ENCODE assay signal across 11 cellular contexts in the genomic region with DNA sequence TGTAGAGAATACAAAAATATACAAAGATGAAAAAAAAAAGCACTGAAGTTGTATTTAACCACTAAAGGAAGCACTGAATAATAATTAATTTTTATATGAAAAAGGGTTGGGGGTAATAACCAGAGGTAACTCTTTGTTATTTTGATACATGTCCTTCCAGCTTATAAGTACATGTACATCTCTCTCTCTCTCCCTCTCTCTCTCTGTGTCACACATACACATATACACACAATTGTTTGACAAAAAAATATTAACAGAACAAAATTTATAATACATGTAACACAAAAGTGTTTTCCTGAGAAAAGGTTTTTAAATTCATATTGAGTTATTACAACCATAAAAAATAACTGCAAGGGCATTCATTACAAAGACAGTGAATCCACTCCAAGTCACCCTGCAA. TPM values are rescaled to one million over a fixed set of nuclear protein-coding genes. Genes with fewer than 3 reads are reported as not detected.
DNase-seq lines count a peak whose midpoint lies in the region; ATAC-seq and FAIRE-seq lines count a peak whose summit lies in the region.
"Had no signal": no experiment of that assay in that cellular context is flagged by ENCODE, and none has a peak within 500 bp of the region (broad histone marks: within the 10 kb centered on the region; RNA-seq: fewer than 3 reads in every experiment).

No MANE protein-coding gene starts in this region.

- H3K79me2 ChIP-seq in ACC112 (ENCODE audit: control insufficient read depth, insufficient read depth, low read length, unreplicated experiment) (peaks cover 9% of the 10 kb centered on the region), GM23248 (ENCODE audit: insufficient read depth) (peaks cover 41% of the 10 kb centered on the region)

- in situ Hi-C loops in GM23248 (cut with MboI) = no loop called here

- H3K9me3 ChIP-seq in GM23248 (ENCODE audit: low read depth) = no peaks in the 10 kb centered on the region
- H3K9me3 ChIP-seq in small intestine (ENCODE audit: control insufficient read depth, low read depth) = no peaks in the 10 kb centered on the region
- H3K9me3 ChIP-seq: mucosa of descending colon, tibial artery had no signal

- intact Hi-C loops in activated T-helper 2 cell treated with anti-CD3 and anti-CD28 coated beads, Interferon-gamma antibody, Interleukin-2, Interleukin-4, amounts not matched to agents 10 μg/mL and 5 μg/mL and 100 μg/mL, durations not matched to agents 14 hours and 24 hours and 36 hours (cut with micrococcal nuclease) = loop anchor here (1.0 to 10.0 kb wide), 5 partner anchors 11 to 628 kb away; partner anchors contain the start of gene SP3

- H3K4me3 Mint-ChIP-seq in activated T-helper 2 cell treated with anti-CD3 and anti-CD28 coated beads, Interferon-gamma antibody, Interleukin-2, Interleukin-4, amounts not matched to agents 10 μg/mL and 5 μg/mL and 100 μg/mL, durations not matched to agents 14 hours and 24 hours and 36 hours (ENCODE audit: low read depth) = peak overlapping the region; percentile 86
- H3K4me3 Mint-ChIP-seq in naive thymus-derived CD8-positive, alpha-beta T cell = peak overlapping the region; percentile 82 to 98 (median 94)

- no peaks in the 10 kb centered on the region for H4K20me1 ChIP-seq in GM23248 (ENCODE audit: insufficient read depth)

- ATAC-seq in naive thymus-derived CD8-positive, alpha-beta T cell = no peak
- ATAC-seq in HG02840 (IDR thresholded peaks at IDR 0.05; ENCODE audit: low FRiP score, unreplicated experiment) = no peak

- DNase-seq in GM23248 (no peak), NCI-H2107 (lab: John Stamatoyannopoulos, UW) (no peak), AG08395 (ENCODE audit: low spot score) (no peak), small intestine (no peak)
- no peak for DNase-seq in activated T-helper 2 cell treated with anti-CD3 and anti-CD28 coated beads, Interferon-gamma antibody, Interleukin-2, Interleukin-4, amounts not matched to agents 10 μg/mL and 5 μg/mL and 100 μg/mL, durations not matched to agents 14 hours and 24 hours and 36 hours (ENCODE audit: low spot score)
- DNase-seq in naive thymus-derived CD8-positive, alpha-beta T cell = no peak
- DNase-seq: COR-L47, tibial artery had no signal

- peaks cover 59% of the 10 kb centered on the region for H3K4me1 Mint-ChIP-seq in activated T-helper 2 cell treated with anti-CD3 and anti-CD28 coated beads, Interferon-gamma antibody, Interleukin-2, Interleukin-4, amounts not matched to agents 10 μg/mL and 5 μg/mL and 100 μg/mL, durations not matched to agents 14 hours and 24 hours and 36 hours (ENCODE audit: low read depth)
- H3K4me1 Mint-ChIP-seq in naive thymus-derived CD8-positive, alpha-beta T cell = peaks cover 34 to 70% (median 58%) of the 10 kb centered on the region in 4 donors

- H3K27me3 ChIP-seq in ACC112 (ENCODE audit: insufficient read depth, low read length) = no peaks in the 10 kb centered on the region
- no peaks in the 10 kb centered on the region for H3K27me3 ChIP-seq in GM23248 (replicated peaks; ENCODE audit: insufficient read depth)
- H3K27me3 ChIP-seq in small intestine (ENCODE audit: control insufficient read depth in 2 of 2, insufficient read depth in 2 of 2, low read length in 2 of 2) = no peaks in the 10 kb centered on the region
- H3K27me3 ChIP-seq: tibial artery had no signal

- no peaks in the 10 kb centered on the region for H3K9me3 Mint-ChIP-seq in activated T-helper 2 cell treated with anti-CD3 and anti-CD28 coated beads, Interferon-gamma antibody, Interleukin-2, Interleukin-4, amounts not matched to agents 10 μg/mL and 5 μg/mL and 100 μg/mL, durations not matched to agents 14 hours and 24 hours and 36 hours
- peaks cover 0 to 2% (median 0%) of the 10 kb centered on the region in 9 donors for H3K9me3 Mint-ChIP-seq in naive thymus-derived CD8-positive, alpha-beta T cell

- peaks cover 85% of the 10 kb centered on the region for H3K36me3 Mint-ChIP-seq in activated T-helper 2 cell treated with anti-CD3 and anti-CD28 coated beads, Interferon-gamma antibody, Interleukin-2, Interleukin-4, amounts not matched to agents 10 μg/mL and 5 μg/mL and 100 μg/mL, durations not matched to agents 14 hours and 24 hours and 36 hours (ENCODE audit: low read depth)
- peaks cover 9 to 60% (median 41%) of the 10 kb centered on the region in 3 donors for H3K36me3 Mint-ChIP-seq in naive thymus-derived CD8-positive, alpha-beta T cell

- peak overlapping the region; percentile 74 for H3K4me2 ChIP-seq in GM23248 (ENCODE audit: unreplicated experiment)

- H3K4me3 ChIP-seq in ACC112 (ENCODE audit: low read depth, low read length) (peak overlapping the region; percentile 67), GM23248 (peak overlapping the region; percentile 55), small intestine (ENCODE audit: low read depth in 1 of 2, low read length in 2 of 2) (no peak overlapping the region)
- H3K4me3 ChIP-seq: mucosa of descending colon had no signal

- peak overlapping the region; percentile 71 for H2AFZ ChIP-seq in ACC112 (ENCODE audit: low read length, unreplicated experiment)
- peak overlapping the region; percentile 70 for H2AFZ ChIP-seq in GM23248

- POLR2A ChIA-PET in naive thymus-derived CD8-positive, alpha-beta T cell (lab: Charles Lee) = interaction anchor here (0.9 to 5.6 kb wide), 15 partner anchors 8 to 107 kb away, joined by 3 to 34 read pairs (median 6); partner anchors contain the start of gene GPR155

- H3K4me1 ChIP-seq in ACC112 (ENCODE audit: control insufficient read depth, insufficient read depth, low read length, unreplicated experiment) (peaks cover 57% of the 10 kb centered on the region), GM23248 (ENCODE audit: insufficient read depth) (peaks cover 70% of the 10 kb centered on the region), small intestine (ENCODE audit: control insufficient read depth in 2 of 2, insufficient read depth in 1 of 2, low read depth in 1 of 2, low read length in 1 of 2) (peaks cover 0 to 2% of the 10 kb centered on the region in 2 donors)

- no peaks in the 10 kb centered on the region for H3K27me3 Mint-ChIP-seq in activated T-helper 2 cell treated with anti-CD3 and anti-CD28 coated beads, Interferon-gamma antibody, Interleukin-2, Interleukin-4, amounts not matched to agents 10 μg/mL and 5 μg/mL and 100 μg/mL, durations not matched to agents 14 hours and 24 hours and 36 hours (ENCODE audit: low read depth)
- H3K27me3 Mint-ChIP-seq in naive thymus-derived CD8-positive, alpha-beta T cell = no peaks in the 10 kb centered on the region

- H3K27ac Mint-ChIP-seq in activated T-helper 2 cell treated with anti-CD3 and anti-CD28 coated beads, Interferon-gamma antibody, Interleukin-2, Interleukin-4, amounts not matched to agents 10 μg/mL and 5 μg/mL and 100 μg/mL, durations not matched to agents 14 hours and 24 hours and 36 hours = peak overlapping the region; percentile 99
- peak overlapping the region; percentile 92 to 100 (median 98) for H3K27ac Mint-ChIP-seq in naive thymus-derived CD8-positive, alpha-beta T cell

- H3K36me3 ChIP-seq in ACC112 (ENCODE audit: insufficient read depth, low read length) = no peaks in the 10 kb centered on the region
- H3K36me3 ChIP-seq in GM23248 (ENCODE audit: low read depth) = no peaks in the 10 kb centered on the region
- H3K36me3 ChIP-seq in small intestine (ENCODE audit: control insufficient read depth in 2 of 2, insufficient read depth in 2 of 2, low read length in 2 of 2) = no peaks in the 10 kb centered on the region
- H3K36me3 ChIP-seq: tibial artery had no signal

- H3K9ac ChIP-seq in GM23248 = peak overlapping the region; percentile 60

- peaks cover 54% of the 10 kb centered on the region for H3F3A ChIP-seq in GM23248 (ENCODE audit: insufficient read depth)

- FAIRE-seq in small intestine (lab: Jason Lieb, UNC) = no peak

- H3K9me2 ChIP-seq in GM23248 (ENCODE audit: insufficient read depth) = no peaks in the 10 kb centered on the region

- peak overlapping the region; percentile 57 for H3K27ac ChIP-seq in ACC112 (ENCODE audit: low read depth, low read length)
- peak overlapping the region; percentile 71 for H3K27ac ChIP-seq in GM23248
- no peak overlapping the region for H3K27ac ChIP-seq in small intestine (ENCODE audit: low read depth in 1 of 2, low read length in 1 of 2)

RNA-seq across cellular contexts. Expression of gene WIPF1, which starts 4.6 kb away (rescaled TPM):
- 20.1 and 21.4 TPM in 2 replicates for total RNA-seq in GM23248 (2014; rRNA removed; shearing (Covaris generic))
- polyA plus RNA-seq in GM23248 (2016; fragmentation: Nextera tagmentation; extraction: Ambion mirVana) (47.8 and 50.3 TPM in 2 replicates), small intestine (10 to 100 TPM in 2 of 3 donors, 1 to 10 TPM in 1; 3.1 to 15.4 (median 13.8) TPM)
- total RNA-seq in activated T-helper 2 cell treated with anti-CD3 and anti-CD28 coated beads, Interferon-gamma antibody, Interleukin-2, Interleukin-4, amounts not matched to agents 10 μg/mL and 5 μg/mL and 100 μg/mL, durations not matched to agents 14 hours and 24 hours and 36 hours = 281 and 287 TPM in 2 replicates
- 100 to 1,000 TPM; 408 to 419 TPM for total RNA-seq in naive thymus-derived CD8-positive, alpha-beta T cell
- 100 to 1,000 TPM in 2 of 3 donors, 10 to 100 TPM in 1; 97.5 to 116 (median 103) TPM for polyA plus RNA-seq in naive thymus-derived CD8-positive, alpha-beta T cell

Comparison
In these comparisons a context has a peak if more than half of its experiments do, and no peak if none do; other contexts are left out.
1. H3K27ac ChIP-seq: peak in ACC112 (single experiment) and GM23248 (single experiment); none in small intestine (0 of 2).
2. H3K4me3 ChIP-seq: peak in ACC112 (single experiment) and GM23248 (single experiment); none in small intestine (0 of 2).
3. RNA of gene WIPF1, which starts 4.6 kb away (total RNA-seq): 408 to 419 TPM in naive thymus-derived CD8-positive, alpha-beta T cell and 281 to 287 TPM in activated T-helper 2 cell treated with anti-CD3 and anti-CD28 coated beads, Interferon-gamma antibody, Interleukin-2, Interleukin-4, amounts not matched to agents 10 μg/mL and 5 μg/mL and 100 μg/mL, durations not matched to agents 14 hours and 24 hours and 36 hours; 20.1 to 21.4 TPM in GM23248; every median in the first group is over 10 times any median in the second.